ENCODE assay signal across 12 cellular contexts in genomic region chr11:940496-941135, GRCh38. TPM values are rescaled to one million over a fixed set of nuclear protein-coding genes. Genes with fewer than 3 reads are reported as not detected.
DNase-seq lines count a peak whose midpoint lies in the region; ATAC-seq and TF ChIP-seq lines count a peak whose summit lies in the region.
"Had no signal": no experiment of that assay in that cellular context is flagged by ENCODE, and none has a peak within 500 bp of the region (broad histone marks: within the 10 kb centered on the region; RNA-seq: fewer than 3 reads in every experiment).

No MANE protein-coding gene starts in this region.

- DNase-seq in ELF-1 (ENCODE audit: low read depth, low spot score) (peak; percentile 52), NCI-H146 treated with DMSO at 0.1 percent for 48 hours (lab: John Stamatoyannopoulos, UW; ENCODE audit: unreplicated experiment) (peak; percentile 76), endothelial cell (ENCODE audit: low spot score) (peak; percentile 28), nephron progenitor cell (no peak), prostate gland (ENCODE audit: low spot score) (no peak), occipital lobe (lab: John Stamatoyannopoulos, UW) (no peak), substantia nigra (lab: John Stamatoyannopoulos, UW) (no peak)
- DNase-seq: MG63; NCI-H774; stimulated activated CD4-positive, alpha-beta T cell treated with anti-CD3 and anti-CD28 coated beads, Interleukin-15, amount 100 ng/mL, for 24 hours had no signal

- TF ChIP-seq POLR2A in prostate gland (IDR thresholded peaks at IDR 0.05) = no peak

- peak overlapping the region; percentile 89 for H3K4me3 Mint-ChIP-seq in endothelial cell (ENCODE audit: unreplicated experiment)
- no peak overlapping the region for H3K4me3 Mint-ChIP-seq in nephron progenitor cell
- H3K4me3 Mint-ChIP-seq: stimulated activated memory B cell treated with anti-CD40 and anti-IgM and Interleukin-4, amounts not matched to agents 10 μg/mL and 1 μg/mL and 100 μg/mL, for 72 hours had no signal

- peaks cover 12% of the 10 kb centered on the region for H3K27me3 Mint-ChIP-seq in endothelial cell (ENCODE audit: unreplicated experiment)
- peaks cover 1% of the 10 kb centered on the region for H3K27me3 Mint-ChIP-seq in nephron progenitor cell (ENCODE audit: low read depth, poor library complexity)
- H3K27me3 Mint-ChIP-seq: stimulated activated memory B cell treated with anti-CD40 and anti-IgM and Interleukin-4, amounts not matched to agents 10 μg/mL and 1 μg/mL and 100 μg/mL, for 72 hours had no signal

- no peak overlapping the region for H3K27ac ChIP-seq in prostate gland
- H3K27ac ChIP-seq in substantia nigra (ENCODE audit: low read depth, low read length, poor library complexity, severe bottlenecking) = no peak overlapping the region

- TF ChIP-seq CTCF in endothelial cell (IDR thresholded peaks at IDR 0.05; ENCODE audit: unreplicated experiment) = no peak
- TF ChIP-seq CTCF in nephron progenitor cell (IDR thresholded peaks at IDR 0.05) = no peak
- TF ChIP-seq CTCF in prostate gland (IDR thresholded peaks at IDR 0.05) = no peak

- intact Hi-C loops in prostate gland (cut with DNase I) = no loop called here

- H3K36me3 ChIP-seq in prostate gland = no peaks in the 10 kb centered on the region

- peaks cover 42% of the 10 kb centered on the region for H3K36me3 Mint-ChIP-seq in endothelial cell (ENCODE audit: low read depth, unreplicated experiment)
- H3K36me3 Mint-ChIP-seq in nephron progenitor cell (ENCODE audit: low read depth) = peaks cover 35% of the 10 kb centered on the region

- H3K4me3 ChIP-seq in prostate gland = no peak overlapping the region
- H3K4me3 ChIP-seq: MG63 had no signal

- H3K27me3 ChIP-seq in prostate gland (replicated peaks; ENCODE audit: insufficient read depth) = no peaks in the 10 kb centered on the region
- H3K27me3 ChIP-seq: MG63 had no signal

- H3K9me3 ChIP-seq in prostate gland = no peaks in the 10 kb centered on the region
- H3K9me3 ChIP-seq: MG63 had no signal

- peaks cover 75% of the 10 kb centered on the region for H3K4me1 Mint-ChIP-seq in endothelial cell (ENCODE audit: unreplicated experiment)
- peaks cover 56% of the 10 kb centered on the region for H3K4me1 Mint-ChIP-seq in nephron progenitor cell

- H3K4me1 ChIP-seq in prostate gland (replicated peaks) = no peaks in the 10 kb centered on the region

- no peak for ATAC-seq in HG03378 (IDR thresholded peaks at IDR 0.05; ENCODE audit: unreplicated experiment)
- ATAC-seq: stimulated activated memory B cell treated with anti-CD40 and anti-IgM and Interleukin-4, amounts not matched to agents 10 μg/mL and 1 μg/mL and 100 μg/mL, for 72 hours had no signal

- H3K27ac Mint-ChIP-seq in endothelial cell (ENCODE audit: unreplicated experiment) (peak overlapping the region; percentile 97), nephron progenitor cell (peak overlapping the region; percentile 85)
- H3K27ac Mint-ChIP-seq: stimulated activated memory B cell treated with anti-CD40 and anti-IgM and Interleukin-4, amounts not matched to agents 10 μg/mL and 1 μg/mL and 100 μg/mL, for 72 hours had no signal

- H3K9me3 Mint-ChIP-seq in endothelial cell (ENCODE audit: unreplicated experiment) (no peaks in the 10 kb centered on the region), nephron progenitor cell (no peaks in the 10 kb centered on the region)
- H3K9me3 Mint-ChIP-seq: stimulated activated memory B cell treated with anti-CD40 and anti-IgM and Interleukin-4, amounts not matched to agents 10 μg/mL and 1 μg/mL and 100 μg/mL, for 72 hours had no signal

- 60% methylated on average over 11 of the region's 11 CpGs for WGBS in prostate gland

RNA-seq across cellular contexts. Expression of gene AP2A2, which starts 14.9 kb away (rescaled TPM):
- 287 TPM for total RNA-seq in endothelial cell (ENCODE audit: unreplicated experiment)
- 10 to 100 TPM; 35.1 to 70.2 TPM for total RNA-seq in prostate gland
- total RNA-seq in occipital lobe = 35.6 TPM

RNA-seq across cellular contexts. Expression of gene CHID1, which starts 30.0 kb away (rescaled TPM):
- total RNA-seq in endothelial cell (ENCODE audit: unreplicated experiment) (69.3 TPM), prostate gland (100 to 1,000 TPM; 107 to 145 TPM), occipital lobe (20.9 TPM)

Comparison
In these comparisons a context has a peak if more than half of its experiments do, and no peak if none do; other contexts are left out.
1. DNase-seq: peak in ELF-1 (single experiment), NCI-H146 treated with DMSO at 0.1 percent for 48 hours (single experiment) and endothelial cell (single experiment); none in nephron progenitor cell (single experiment), prostate gland (single experiment), occipital lobe (single experiment) and substantia nigra (0 of 49).